In the genomic region with DNA sequence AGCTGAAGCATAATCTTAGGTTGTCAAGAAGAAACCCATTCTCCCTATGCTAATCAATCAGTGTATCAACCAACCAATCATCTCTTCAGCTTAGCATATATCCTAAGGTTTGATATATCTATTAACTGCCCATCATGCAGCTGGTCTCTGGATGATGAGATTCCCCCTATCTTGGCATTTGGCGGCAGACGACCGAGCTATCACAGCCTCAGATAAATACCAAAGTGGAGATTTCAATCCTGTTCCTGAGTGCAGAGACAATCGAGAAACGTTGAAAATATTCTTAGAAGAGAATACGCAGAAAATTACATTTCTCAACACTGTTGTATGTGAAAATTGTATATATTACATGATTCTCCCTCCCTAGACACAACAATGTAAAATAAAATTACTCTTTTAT, we compare ENCODE assay signal across 8 cellular contexts.
"Had no signal": no experiment of that assay in that cellular context is flagged by ENCODE, and none has a peak within 500 bp of the region (broad histone marks: within the 10 kb centered on the region; RNA-seq: fewer than 3 reads in every experiment).

No MANE protein-coding gene starts in this region.

- H3K9ac ChIP-seq: GM23248 had no signal

- H3K27ac ChIP-seq: GM23248, HL-60 had no signal

- H3K9me3 ChIP-seq: HAP-1 had no signal

- DNase-seq: GM23248, GOT3, H7 had no signal

- H3K9me3 Mint-ChIP-seq: IgD-negative memory B cell had no signal

- H3K4me3 Mint-ChIP-seq: IgD-negative memory B cell had no signal

- H3K36me3 ChIP-seq: HAP-1 had no signal

- H3K27ac Mint-ChIP-seq: IgD-negative memory B cell had no signal

- H3K27me3 Mint-ChIP-seq: IgD-negative memory B cell had no signal

- ATAC-seq: HCT116, HepG2 had no signal

- H2AFZ ChIP-seq: GM23248 had no signal

- H3K4me3 ChIP-seq: GM23248, HAP-1 had no signal
